22 cellular contexts compared by ENCODE assay signal in genomic region chrX:95427389-95427788, GRCh38.
DNase-seq lines count a peak whose midpoint lies in the region; ATAC-seq and TF ChIP-seq lines count a peak whose summit lies in the region.
"Had no signal": no experiment of that assay in that cellular context is flagged by ENCODE, and none has a peak within 500 bp of the region (broad histone marks: within the 10 kb centered on the region; RNA-seq: fewer than 3 reads in every experiment).

No MANE protein-coding gene starts in this region.

- no peaks in the 10 kb centered on the region for H4K20me1 ChIP-seq in GM23248 (ENCODE audit: insufficient read depth)

- H3K36me3 ChIP-seq in GM23248 (ENCODE audit: low read depth) = no peaks in the 10 kb centered on the region
- no peaks in the 10 kb centered on the region for H3K36me3 ChIP-seq in CD8-positive, alpha-beta T cell (ENCODE audit: insufficient read depth, low read length)
- H3K36me3 ChIP-seq: suprapubic skin, uterus had no signal

- CTCF ChIA-PET in CD8-positive, alpha-beta T cell (lab: Charles Lee) = no interaction called here

- DNase-seq in GM23248 = peak; percentile 2
- peak; percentile 1 for DNase-seq in NCI-H69 (lab: John Stamatoyannopoulos, UW)
- peak; percentile 74 for DNase-seq in astrocyte of the spinal cord (ENCODE audit: low read depth, low spot score)
- peak; percentile 17 for DNase-seq in iris pigment epithelial cell (ENCODE audit: low read depth)
- no peak for DNase-seq in CD8-positive, alpha-beta T cell
- no peak for DNase-seq in stimulated activated naive CD8-positive, alpha-beta T cell treated with anti-CD3 and anti-CD28 coated beads, Interleukin-15, Interleukin-2, amounts not matched to agents 100 U/mL and 50 U/mL, for 24 hours
- no peak for DNase-seq in NCI-H82 treated with DMSO at 0.1 percent for 48 hours (lab: John Stamatoyannopoulos, UW; ENCODE audit: unreplicated experiment)
- DNase-seq in nucleus accumbens (lab: John Stamatoyannopoulos, UW) = no peak
- DNase-seq: activated CD4-positive, alpha-beta memory T cell treated with anti-CD3 and anti-CD28 coated beads for 36 hours; activated effector memory CD4-positive, alpha-beta T cell treated with anti-CD3 and anti-CD28 coated beads, Interleukin-2, amount 50 U/mL, for 16 hours; CD4-positive, CD25-positive, alpha-beta regulatory T cell; immature natural killer cell; Karpas-422; NCI-H1092; NCI-H187 treated with DMSO at 0.1 percent for 48 hours; NCI-H510A treated with DMSO at 0.1 percent for 48 hours; RPMI8226; uterus had no signal

- no peak overlapping the region for H3K27ac Mint-ChIP-seq in CD8-positive, alpha-beta T cell
- H3K27ac Mint-ChIP-seq: activated CD4-positive, alpha-beta memory T cell treated with anti-CD3 and anti-CD28 coated beads for 36 hours; CD4-positive, CD25-positive, alpha-beta regulatory T cell; immature natural killer cell; progenitor cell of endocrine pancreas; stimulated activated effector memory CD8-positive, alpha-beta T cell treated with anti-CD3 and anti-CD28 coated beads, Interleukin-12 subunit alpha, Interleukin-12 subunit beta, amount 100 ng/mL, for 72 hours; WTC11 had no signal

- H2AFZ ChIP-seq in GM23248 = no peak overlapping the region

- no peaks in the 10 kb centered on the region for H3K36me3 Mint-ChIP-seq in CD8-positive, alpha-beta T cell
- H3K36me3 Mint-ChIP-seq: activated CD4-positive, alpha-beta memory T cell treated with anti-CD3 and anti-CD28 coated beads for 36 hours; CD4-positive, CD25-positive, alpha-beta regulatory T cell; immature natural killer cell; stimulated activated effector memory CD8-positive, alpha-beta T cell treated with anti-CD3 and anti-CD28 coated beads, Interleukin-12 subunit alpha, Interleukin-12 subunit beta, amount 100 ng/mL, for 72 hours had no signal

- no peaks in the 10 kb centered on the region for H3K79me2 ChIP-seq in GM23248 (ENCODE audit: insufficient read depth)

- H3K27me3 Mint-ChIP-seq in CD8-positive, alpha-beta T cell (ENCODE audit: low read depth) = no peaks in the 10 kb centered on the region
- H3K27me3 Mint-ChIP-seq: activated CD4-positive, alpha-beta memory T cell treated with anti-CD3 and anti-CD28 coated beads for 36 hours; CD4-positive, CD25-positive, alpha-beta regulatory T cell; progenitor cell of endocrine pancreas had no signal

- no peaks in the 10 kb centered on the region for H3F3A ChIP-seq in GM23248 (ENCODE audit: insufficient read depth)

- no peak overlapping the region for H3K4me3 Mint-ChIP-seq in CD8-positive, alpha-beta T cell
- H3K4me3 Mint-ChIP-seq: activated CD4-positive, alpha-beta memory T cell treated with anti-CD3 and anti-CD28 coated beads for 36 hours; CD4-positive, CD25-positive, alpha-beta regulatory T cell; immature natural killer cell; stimulated activated effector memory CD8-positive, alpha-beta T cell treated with anti-CD3 and anti-CD28 coated beads, Interleukin-12 subunit alpha, Interleukin-12 subunit beta, amount 100 ng/mL, for 72 hours; WTC11 had no signal

- intact Hi-C loops in CD8-positive, alpha-beta T cell (cut with DNase I, micrococcal nuclease) = no loop called here

- H3K9me3 Mint-ChIP-seq in CD8-positive, alpha-beta T cell = peaks cover 3% of the 10 kb centered on the region

- no peak for TF ChIP-seq CTCF in astrocyte of the spinal cord (IDR thresholded peaks at IDR 0.05; ENCODE audit: low read depth, low read length)
- no peak for TF ChIP-seq CTCF in CD8-positive, alpha-beta T cell (IDR thresholded peaks at IDR 0.05)

- H3K4me1 ChIP-seq in GM23248 (ENCODE audit: insufficient read depth) = no peaks in the 10 kb centered on the region
- H3K4me1 ChIP-seq in CD8-positive, alpha-beta T cell (ENCODE audit: insufficient read depth, low read length) = no peaks in the 10 kb centered on the region
- H3K4me1 ChIP-seq: suprapubic skin, uterus had no signal

- H3K4me1 Mint-ChIP-seq in CD8-positive, alpha-beta T cell (ENCODE audit: low read depth) = no peaks in the 10 kb centered on the region
- H3K4me1 Mint-ChIP-seq: CD4-positive, CD25-positive, alpha-beta regulatory T cell; immature natural killer cell; stimulated activated effector memory CD8-positive, alpha-beta T cell treated with anti-CD3 and anti-CD28 coated beads, Interleukin-12 subunit alpha, Interleukin-12 subunit beta, amount 100 ng/mL, for 72 hours; WTC11 had no signal

- H3K4me2 ChIP-seq in GM23248 (ENCODE audit: unreplicated experiment) = no peak overlapping the region

- no peak overlapping the region for H3K27ac ChIP-seq in GM23248
- no peak overlapping the region for H3K27ac ChIP-seq in CD8-positive, alpha-beta T cell (ENCODE audit: low read depth, low read length)
- H3K27ac ChIP-seq: suprapubic skin, uterus had no signal

- WGBS in GM23248 (ENCODE audit: low coverage in 1 of 2, low lambda C conversion rate in 2 of 2, missing lambda C conversion rate in 2 of 2), 2 experiments = 55 to 70% methylated on average over 2 of the region's 2 CpGs

- H3K9me2 ChIP-seq in GM23248 (ENCODE audit: insufficient read depth) = no peaks in the 10 kb centered on the region

- ATAC-seq in CD8-positive, alpha-beta T cell = no peak
- no peak for ATAC-seq in stimulated activated naive CD8-positive, alpha-beta T cell treated with anti-CD3 and anti-CD28 coated beads, Interleukin-15, Interleukin-2, amounts not matched to agents 100 U/mL and 50 U/mL, for 24 hours
- ATAC-seq: stimulated activated effector memory CD8-positive, alpha-beta T cell treated with anti-CD3 and anti-CD28 coated beads, Interleukin-12 subunit alpha, Interleukin-12 subunit beta, amount 100 ng/mL, for 72 hours; WTC11 had no signal

- no peak overlapping the region for H3K9ac ChIP-seq in GM23248

- POLR2A ChIA-PET in CD8-positive, alpha-beta T cell (lab: Charles Lee) = no interaction called here

- H3K27me3 ChIP-seq in GM23248 (replicated peaks; ENCODE audit: insufficient read depth) = no peaks in the 10 kb centered on the region
- H3K27me3 ChIP-seq in CD8-positive, alpha-beta T cell (ENCODE audit: insufficient read depth, low read length) = no peaks in the 10 kb centered on the region
- H3K27me3 ChIP-seq: suprapubic skin had no signal

- in situ Hi-C loops in GM23248 (cut with MboI) = no loop called here
- in situ Hi-C loops in astrocyte of the spinal cord (cut with HindIII; ENCODE audit: low sequenced_read_pairs) = no loop called here

- no peaks in the 10 kb centered on the region for H3K9me3 ChIP-seq in GM23248 (ENCODE audit: low read depth)
- no peaks in the 10 kb centered on the region for H3K9me3 ChIP-seq in CD8-positive, alpha-beta T cell (ENCODE audit: low read length)
- H3K9me3 ChIP-seq: suprapubic skin, uterus had no signal

- H3K4me3 ChIP-seq in GM23248 = no peak overlapping the region
- H3K4me3 ChIP-seq in astrocyte of the spinal cord (ENCODE audit: low read depth, low read length) = no peak overlapping the region
- no peak overlapping the region for H3K4me3 ChIP-seq in CD8-positive, alpha-beta T cell (ENCODE audit: low read depth, low read length)
- H3K4me3 ChIP-seq: suprapubic skin, uterus had no signal

Comparison
In these comparisons a context has a peak if more than half of its experiments do, and no peak if none do; other contexts are left out.
1. DNase-seq: peak in GM23248 (single experiment), NCI-H69 (single experiment), astrocyte of the spinal cord (single experiment) and iris pigment epithelial cell (single experiment); none in CD8-positive, alpha-beta T cell (0 of 7), stimulated activated naive CD8-positive, alpha-beta T cell treated with anti-CD3 and anti-CD28 coated beads, Interleukin-15, Interleukin-2, amounts not matched to agents 100 U/mL and 50 U/mL, for 24 hours (single experiment), NCI-H82 treated with DMSO at 0.1 percent for 48 hours (single experiment) and nucleus accumbens (0 of 56).